In the genomic region with DNA sequence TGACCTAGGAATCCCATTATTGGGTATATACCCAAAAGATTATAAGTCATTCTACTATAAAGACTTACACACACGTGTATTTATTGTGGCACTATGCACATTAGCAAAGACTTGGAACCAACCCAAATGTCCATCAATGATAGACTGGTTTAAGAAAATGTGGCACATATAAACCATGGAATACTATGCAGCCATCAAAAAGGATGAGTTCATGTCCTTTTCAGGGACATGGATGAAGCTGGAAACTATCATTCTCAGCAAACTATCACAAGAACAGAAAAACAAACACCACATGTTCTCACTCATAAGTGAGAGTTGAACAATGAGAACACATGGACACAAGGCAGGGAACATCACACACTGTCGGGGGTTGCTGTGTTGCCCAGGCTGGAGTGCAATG, we compare ENCODE assay signal across 11 cellular contexts. TPM values are rescaled to one million over a fixed set of nuclear protein-coding genes. Genes with fewer than 3 reads are reported as not detected.
"Had no signal": no experiment of that assay in that cellular context is flagged by ENCODE, and none has a peak within 500 bp of the region (broad histone marks: within the 10 kb centered on the region; RNA-seq: fewer than 3 reads in every experiment).

No MANE protein-coding gene starts in this region.

RNA-seq across cellular contexts. Expression of gene SLC35F4, which starts 10.2 kb away (rescaled TPM):
- total RNA-seq: stomach, subcutaneous adipose tissue, suprapubic skin, thoracic aorta, tibial nerve, transverse colon, upper lobe of left lung, upper lobe of right lung, ureter, vagina had no signal
- polyA plus RNA-seq: thymus had no signal
